3 cellular contexts compared by ENCODE assay signal in genomic region chr19:13172335-13173128, GRCh38.
A peak's percentile ranks its signal among the peaks of the same experiment; 100 is the strongest.
TF ChIP-seq lines count a peak whose summit lies in the region.

No MANE protein-coding gene starts in this region.

TF ChIP-seq in Ishikawa, 13 proteins besides CTCF, POLR2A, EP300 and RAD21:
- TF ChIP-seq FOXM1 (IDR thresholded peaks at IDR 0.05; ENCODE audit: borderline replicate concordance, low read depth): no peak
- peak; percentile 92 for TF ChIP-seq NFIC (IDR thresholded peaks at IDR 0.05)
- TF ChIP-seq TEAD4 (IDR thresholded peaks at IDR 0.05): peak; percentile 71

TF ChIP-seq in K562, 482 proteins besides CTCF, POLR2A, EP300 and RAD21 (continues in another document):
- TF ChIP-seq ATF1 (CRISPR knock-in tag; IDR thresholded peaks at IDR 0.05): no peak
- no peak for TF ChIP-seq ATF1 (tag; IDR thresholded peaks at IDR 0.05)
- TF ChIP-seq SRSF3 (IDR thresholded peaks at IDR 0.05; ENCODE audit: insufficient read depth, low read length): no peak
- peak; percentile 53; the same call in 1 of the 2 replicates for TF ChIP-seq ZEB2 (IDR thresholded peaks at IDR 0.05)
- 0 out of 4 replicates have a peak, but pooled peaks of 1 of the 2 experiments have one; percentile 35 for TF ChIP-seq MAZ (CRISPR knock-in tag; conservative IDR thresholded peaks at IDR 0.05 in 1 of 2, IDR thresholded peaks at IDR 0.05 in 1 of 2)
- no peak for TF ChIP-seq NR2F6 (CRISPR knock-in tag; IDR thresholded peaks at IDR 0.05)
- peak; percentile 31; the same call in 1 of the 2 replicates for TF ChIP-seq NR2C2 (CRISPR knock-in tag; IDR thresholded peaks at IDR 0.05)
- TF ChIP-seq NR2C2 (tag; IDR thresholded peaks at IDR 0.05): peak; percentile 90
- no peak for TF ChIP-seq MBD2 (IDR thresholded peaks at IDR 0.05; ENCODE audit: borderline replicate concordance, low read depth)
- no peak for TF ChIP-seq ZNF277 (CRISPR knock-in tag; IDR thresholded peaks at IDR 0.05; ENCODE audit: borderline replicate concordance)
- no peak for TF ChIP-seq ZNF217 (CRISPR knock-in tag; IDR thresholded peaks at IDR 0.05)
- 0 out of 2 replicates have a peak, but pooled peaks have one; percentile 34 for TF ChIP-seq MTA3 (IDR thresholded peaks at IDR 0.05; ENCODE audit: borderline replicate concordance)
- peak; percentile 84 for TF ChIP-seq ATF3 (IDR thresholded peaks at IDR 0.05)
- no peak for TF ChIP-seq ATF3 (CRISPR knock-in tag; conservative IDR thresholded peaks at IDR 0.05)
- no peak for TF ChIP-seq SREBF1 (IDR thresholded peaks at IDR 0.05; ENCODE audit: borderline replicate concordance, low read depth, low read length)
- no peak for TF ChIP-seq TEAD1 (CRISPR knock-in tag; IDR thresholded peaks at IDR 0.05)
- no peak for TF ChIP-seq ZNF766 (CRISPR knock-in tag; conservative IDR thresholded peaks at IDR 0.05)
- TF ChIP-seq CREB5 (CRISPR knock-in tag; IDR thresholded peaks at IDR 0.05): no peak
- TF ChIP-seq ATF7 (IDR thresholded peaks at IDR 0.05): 0 out of 2 replicates have a peak, but pooled peaks have one; percentile 41
- TF ChIP-seq NFIX (CRISPR knock-in tag; IDR thresholded peaks at IDR 0.05; ENCODE audit: low read depth): peak; percentile 13; the same call in 1 of the 2 replicates
- peak; percentile 93 for TF ChIP-seq JUND (IDR thresholded peaks at IDR 0.05; ENCODE audit: borderline replicate concordance, low read depth, low read length)
- TF ChIP-seq JUND (tag; IDR thresholded peaks at IDR 0.05; ENCODE audit: borderline replicate concordance, low read depth, low read length): peak; percentile 83; the same call in 2 of the 3 replicates
- peak; percentile 64; the same call in 1 of the 2 replicates for TF ChIP-seq MTA1 (IDR thresholded peaks at IDR 0.05; ENCODE audit: borderline replicate concordance)

TF ChIP-seq in GM23338, 12 proteins besides CTCF, POLR2A, EP300 and RAD21:
- TF ChIP-seq STAT1 (IDR thresholded peaks at IDR 0.05; ENCODE audit: unreplicated experiment) (no peak), NANOG (IDR thresholded peaks at IDR 0.05; ENCODE audit: borderline replicate concordance) (no peak), ZNF331 (CRISPR knock-in tag; IDR thresholded peaks at IDR 0.05; ENCODE audit: low read depth) (no peak), EZH2 (IDR thresholded peaks at IDR 0.05; ENCODE audit: low read depth, unreplicated experiment) (no peak), EZH2phosphoT487 (IDR thresholded peaks at IDR 0.05; ENCODE audit: unreplicated experiment) (no peak), JUNB (IDR thresholded peaks at IDR 0.05; ENCODE audit: unreplicated experiment) (no peak), CREB1 (CRISPR knock-in tag; IDR thresholded peaks at IDR 0.05; ENCODE audit: low read depth) (no peak), POLR2AphosphoS5 (IDR thresholded peaks at IDR 0.05; ENCODE audit: low read depth) (no peak), ZNF462 (CRISPR knock-in tag; IDR thresholded peaks at IDR 0.05) (no peak), ETS1 (IDR thresholded peaks at IDR 0.05) (no peak)
